ENCODE assay signal across 19 cellular contexts in genomic region chr13:30038884-30039283, GRCh38.
DNase-seq lines count a peak whose midpoint lies in the region; ATAC-seq, FAIRE-seq and TF ChIP-seq lines count a peak whose summit lies in the region.
"Had no signal": no experiment of that assay in that cellular context is flagged by ENCODE, and none has a peak within 500 bp of the region (broad histone marks: within the 10 kb centered on the region; RNA-seq: fewer than 3 reads in every experiment).

No MANE protein-coding gene starts in this region.

- intact Hi-C loops in left lung (cut with DNase I) = no loop called here
- intact Hi-C loops in activated T-helper 2 cell treated with anti-CD3 and anti-CD28 coated beads, Interferon-gamma antibody, Interleukin-2, Interleukin-4, amounts not matched to agents 10 μg/mL and 5 μg/mL and 100 μg/mL, durations not matched to agents 14 hours and 24 hours and 36 hours (cut with micrococcal nuclease) = no loop called here
- intact Hi-C loops in tibial artery (cut with DNase I; ENCODE audit: low total_unique reads) = no loop called here

- H3K27me3 ChIP-seq in left lung = peaks cover 0 to 25% of the 10 kb centered on the region in 2 donors
- peaks cover 0 to 13% of the 10 kb centered on the region in 2 donors for H3K27me3 ChIP-seq in tibial artery
- H3K27me3 ChIP-seq: ascending aorta, upper lobe of left lung had no signal

- DNase-seq in AG08395 (ENCODE audit: low spot score) (peak; percentile 68), amniotic stem cell (lab: John Stamatoyannopoulos, UW) (peak; percentile 37), left lung (no peak), HTR-8/SVneo (ENCODE audit: insufficient read length, low spot score) (no peak), tibial artery (no peak)
- DNase-seq in activated T-helper 2 cell treated with anti-CD3 and anti-CD28 coated beads, Interferon-gamma antibody, Interleukin-2, Interleukin-4, amounts not matched to agents 10 μg/mL and 5 μg/mL and 100 μg/mL, durations not matched to agents 14 hours and 24 hours and 36 hours (ENCODE audit: low spot score) = no peak
- DNase-seq: activated CD4-positive, alpha-beta T cell treated with anti-CD3 and anti-CD28 coated beads for 1 hour; activated gamma-delta T cell treated with Interleukin-2 at 50 U/mL for 16 hours; NCI-H187 treated with DMSO at 0.1 percent for 48 hours; NCI-H526; upper lobe of left lung had no signal

- POLR2A ChIA-PET in HEK293 (lab: Yijun Ruan, JAX) = no interaction called here

- ATAC-seq in left lung = peak; percentile 23
- ATAC-seq in HG02678 (IDR thresholded peaks at IDR 0.05; ENCODE audit: unreplicated experiment) = no peak
- ATAC-seq: A549; stimulated activated effector memory CD8-positive, alpha-beta T cell treated with anti-CD3 and anti-CD28 coated beads, Interleukin-12 subunit alpha, Interleukin-12 subunit beta, amount 100 ng/mL, for 72 hours had no signal

- H3K4me3 ChIP-seq in HEK293 (ENCODE audit: low read depth, low read length) = no peak overlapping the region
- no peak overlapping the region for H3K4me3 ChIP-seq in left lung
- H3K4me3 ChIP-seq in tibial artery = no peak overlapping the region
- H3K4me3 ChIP-seq: A549, ascending aorta, coronary artery, skin epidermis, upper lobe of left lung had no signal

- no peaks in the 10 kb centered on the region for H3K9me3 Mint-ChIP-seq in activated T-helper 2 cell treated with anti-CD3 and anti-CD28 coated beads, Interferon-gamma antibody, Interleukin-2, Interleukin-4, amounts not matched to agents 10 μg/mL and 5 μg/mL and 100 μg/mL, durations not matched to agents 14 hours and 24 hours and 36 hours
- H3K9me3 Mint-ChIP-seq: stimulated activated effector memory CD8-positive, alpha-beta T cell treated with anti-CD3 and anti-CD28 coated beads, Interleukin-12 subunit alpha, Interleukin-12 subunit beta, amount 100 ng/mL, for 72 hours had no signal

- peaks cover 45% of the 10 kb centered on the region for H3K27me3 Mint-ChIP-seq in activated T-helper 2 cell treated with anti-CD3 and anti-CD28 coated beads, Interferon-gamma antibody, Interleukin-2, Interleukin-4, amounts not matched to agents 10 μg/mL and 5 μg/mL and 100 μg/mL, durations not matched to agents 14 hours and 24 hours and 36 hours (ENCODE audit: low read depth)

- no peaks in the 10 kb centered on the region for H3K9me3 ChIP-seq in HEK293 (ENCODE audit: control insufficient read depth, insufficient read depth, low read depth, low read length)
- no peaks in the 10 kb centered on the region for H3K9me3 ChIP-seq in left lung
- H3K9me3 ChIP-seq in tibial artery = no peaks in the 10 kb centered on the region
- H3K9me3 ChIP-seq: A549, ascending aorta, upper lobe of left lung had no signal

- no peaks in the 10 kb centered on the region for H3K36me3 Mint-ChIP-seq in activated T-helper 2 cell treated with anti-CD3 and anti-CD28 coated beads, Interferon-gamma antibody, Interleukin-2, Interleukin-4, amounts not matched to agents 10 μg/mL and 5 μg/mL and 100 μg/mL, durations not matched to agents 14 hours and 24 hours and 36 hours (ENCODE audit: low read depth)
- H3K36me3 Mint-ChIP-seq: stimulated activated effector memory CD8-positive, alpha-beta T cell treated with anti-CD3 and anti-CD28 coated beads, Interleukin-12 subunit alpha, Interleukin-12 subunit beta, amount 100 ng/mL, for 72 hours had no signal

- CTCF ChIA-PET in HEK293 (lab: Yijun Ruan, JAX) = interaction anchor here (0.7 kb wide), 1 partner anchor 115 kb away, joined by 3 read pairs; no protein-coding TSS in a partner anchor

- no peaks in the 10 kb centered on the region for H3K4me1 Mint-ChIP-seq in activated T-helper 2 cell treated with anti-CD3 and anti-CD28 coated beads, Interferon-gamma antibody, Interleukin-2, Interleukin-4, amounts not matched to agents 10 μg/mL and 5 μg/mL and 100 μg/mL, durations not matched to agents 14 hours and 24 hours and 36 hours (ENCODE audit: low read depth)

- no peak overlapping the region for H3K27ac Mint-ChIP-seq in activated T-helper 2 cell treated with anti-CD3 and anti-CD28 coated beads, Interferon-gamma antibody, Interleukin-2, Interleukin-4, amounts not matched to agents 10 μg/mL and 5 μg/mL and 100 μg/mL, durations not matched to agents 14 hours and 24 hours and 36 hours
- H3K27ac Mint-ChIP-seq: stimulated activated effector memory CD8-positive, alpha-beta T cell treated with anti-CD3 and anti-CD28 coated beads, Interleukin-12 subunit alpha, Interleukin-12 subunit beta, amount 100 ng/mL, for 72 hours had no signal

- 0 out of 2 replicates have a peak, but pooled peaks cover 7% of the 10 kb centered on the region for H3K4me1 ChIP-seq in HEK293 (ENCODE audit: control insufficient read depth, insufficient read depth, low read length)
- H3K4me1 ChIP-seq in left lung = no peaks in the 10 kb centered on the region
- H3K4me1 ChIP-seq in tibial artery = peaks cover 0 to 2% (median under 1%) of the 10 kb centered on the region in 4 donors
- H3K4me1 ChIP-seq: ascending aorta, upper lobe of left lung had no signal

- H3K36me3 ChIP-seq in HEK293 (ENCODE audit: control insufficient read depth in 2 of 2, insufficient read depth in 1 of 2, low read length in 2 of 2) = no peaks in the 10 kb centered on the region
- H3K36me3 ChIP-seq in left lung = no peaks in the 10 kb centered on the region
- no peaks in the 10 kb centered on the region for H3K36me3 ChIP-seq in tibial artery
- H3K36me3 ChIP-seq: ascending aorta, upper lobe of left lung had no signal

- H3K27ac ChIP-seq in HEK293 (ENCODE audit: extremely low read depth, low read depth, low read length) (no peak overlapping the region), left lung (no peak overlapping the region), tibial artery (no peak overlapping the region)
- H3K27ac ChIP-seq: A549, ascending aorta, coronary artery, RWPE1, upper lobe of left lung had no signal

- FAIRE-seq in HTR-8/SVneo (lab: Jason Lieb, UNC) = no peak
- FAIRE-seq: A549 had no signal

- TF ChIP-seq CTCF in HEK293 (tag by site-specific recombination; IDR thresholded peaks at IDR 0.05) (no peak), left lung (IDR thresholded peaks at IDR 0.05) (no peak), tibial artery (IDR thresholded peaks at IDR 0.05) (no peak)

- H3K4me3 Mint-ChIP-seq in activated T-helper 2 cell treated with anti-CD3 and anti-CD28 coated beads, Interferon-gamma antibody, Interleukin-2, Interleukin-4, amounts not matched to agents 10 μg/mL and 5 μg/mL and 100 μg/mL, durations not matched to agents 14 hours and 24 hours and 36 hours (ENCODE audit: low read depth) = no peak overlapping the region
- H3K4me3 Mint-ChIP-seq: stimulated activated effector memory CD8-positive, alpha-beta T cell treated with anti-CD3 and anti-CD28 coated beads, Interleukin-12 subunit alpha, Interleukin-12 subunit beta, amount 100 ng/mL, for 72 hours had no signal

TF ChIP-seq in HEK293, 187 proteins besides CTCF, POLR2A, EP300 and RAD21 (continues in another document):
- TF ChIP-seq, protein P1, sequence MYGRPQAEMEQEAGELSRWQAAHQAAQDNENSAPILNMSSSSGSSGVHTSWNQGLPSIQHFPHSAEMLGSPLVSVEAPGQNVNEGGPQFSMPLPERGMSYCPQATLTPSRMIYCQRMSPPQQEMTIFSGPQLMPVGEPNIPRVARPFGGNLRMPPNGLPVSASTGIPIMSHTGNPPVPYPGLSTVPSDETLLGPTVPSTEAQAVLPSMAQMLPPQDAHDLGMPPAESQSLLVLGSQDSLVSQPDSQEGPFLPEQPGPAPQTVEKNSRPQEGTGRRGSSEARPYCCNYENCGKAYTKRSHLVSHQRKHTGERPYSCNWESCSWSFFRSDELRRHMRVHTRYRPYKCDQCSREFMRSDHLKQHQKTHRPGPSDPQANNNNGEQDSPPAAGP (tag by site-specific recombination; IDR thresholded peaks at IDR 0.05) = peak; percentile 58
- TF ChIP-seq OSR2 (tag by site-specific recombination; IDR thresholded peaks at IDR 0.05) (peak; percentile 30; the same call in 1 of the 2 replicates), PRDM10 (tag by site-specific recombination; IDR thresholded peaks at IDR 0.05) (peak; percentile 28; the same call in 1 of the 2 replicates), FEZF1 (tag by site-specific recombination; IDR thresholded peaks at IDR 0.05) (peak; percentile 37; the same call in 1 of the 2 replicates), ZNF654 (tag by site-specific recombination; IDR thresholded peaks at IDR 0.05; ENCODE audit: low read depth) (no peak)

Comparison
In these comparisons a context has a peak if more than half of its experiments do, and no peak if none do; other contexts are left out.
1. DNase-seq: peak in AG08395 (single experiment) and amniotic stem cell (single experiment); none in left lung (0 of 2), activated T-helper 2 cell treated with anti-CD3 and anti-CD28 coated beads, Interferon-gamma antibody, Interleukin-2, Interleukin-4, amounts not matched to agents 10 μg/mL and 5 μg/mL and 100 μg/mL, durations not matched to agents 14 hours and 24 hours and 36 hours (single experiment), HTR-8/SVneo (single experiment) and tibial artery (0 of 2).